In genomic region chr2:110679337-110679707, GRCh38 we compare ENCODE assay signal across 8 cellular contexts. TPM values are rescaled to one million over a fixed set of nuclear protein-coding genes. Genes with fewer than 3 reads are reported as not detected.
DNase-seq lines count a peak whose midpoint lies in the region; ATAC-seq, FAIRE-seq and TF ChIP-seq lines count a peak whose summit lies in the region.

No MANE protein-coding gene starts in this region.

- no peak for FAIRE-seq in keratinocyte (lab: Jason Lieb, UNC)

- H3K9me3 ChIP-seq in AG04450 (ENCODE audit: control insufficient read depth, insufficient read depth, low read length) (no peaks in the 10 kb centered on the region; the same call in 1 of the 2 replicates), GM23248 (ENCODE audit: low read depth) (no peaks in the 10 kb centered on the region), keratinocyte (ENCODE audit: control insufficient read depth, low read depth, low read length) (no peaks in the 10 kb centered on the region)

- CTCF ChIA-PET in AG04450 (lab: Charles Lee), result interaction anchor here (0.6 to 1.8 kb wide), 2 partner anchors 40 to 76 kb away, joined by 8 to 14 read pairs; no protein-coding TSS in a partner anchor

- in situ Hi-C loops in GM23248 (cut with MboI), result no loop called here

- H3K4me1 ChIP-seq in GM23248 (ENCODE audit: insufficient read depth), result peaks cover 26% of the 10 kb centered on the region
- peaks cover 26% of the 10 kb centered on the region for H3K4me1 ChIP-seq in keratinocyte (ENCODE audit: control insufficient read depth, extremely low read depth, insufficient read depth, low read length)

- POLR2A ChIA-PET in AG04450 (lab: Yijun Ruan, JAX), result interaction anchor here (0.7 kb wide), 1 partner anchor 8 kb away, joined by 3 read pairs; no protein-coding TSS in a partner anchor

- H3K27me3 ChIP-seq in AG04450 (ENCODE audit: control insufficient read depth, insufficient read depth, low read length), result peaks cover 27% of the 10 kb centered on the region
- 0 out of 2 replicates have a peak, but pooled peaks cover 6% of the 10 kb centered on the region for H3K27me3 ChIP-seq in GM23248 (replicated peaks; ENCODE audit: insufficient read depth)
- no peaks in the 10 kb centered on the region for H3K27me3 ChIP-seq in keratinocyte (ENCODE audit: control insufficient read depth, extremely low read depth, insufficient read depth, low read length)

- H3K79me2 ChIP-seq in GM23248 (ENCODE audit: insufficient read depth) (peaks cover 35% of the 10 kb centered on the region), keratinocyte (ENCODE audit: control insufficient read depth, insufficient read depth, low read length) (peaks cover 26% of the 10 kb centered on the region)

- no peak overlapping the region for H3K27ac ChIP-seq in AG04450 (ENCODE audit: low read depth, low read length)
- peak overlapping the region; percentile 70; the same call in 1 of the 2 replicates for H3K27ac ChIP-seq in GM23248
- peak overlapping the region; percentile 90 for H3K27ac ChIP-seq in VCaP
- no peak overlapping the region for H3K27ac ChIP-seq in keratinocyte (ENCODE audit: control insufficient read depth, insufficient read depth, low read length)

- DNase-seq in AG04450 (ENCODE audit: low read depth, low spot score) (no peak), GM23248 (peak; percentile 27), keratinocyte (ENCODE audit: low read depth, low spot score) (no peak), T1000 (lab: John Stamatoyannopoulos, UW) (no peak)

- no peaks in the 10 kb centered on the region for H3K9me1 ChIP-seq in keratinocyte (ENCODE audit: control insufficient read depth, extremely low read depth, insufficient read depth, low read length)

- peak overlapping the region; percentile 93 for H3K4me2 ChIP-seq in GM23248 (ENCODE audit: unreplicated experiment)
- H3K4me2 ChIP-seq in keratinocyte (ENCODE audit: control insufficient read depth, extremely low read depth, insufficient read depth, low read depth, low read length), result peak overlapping the region; percentile 91

- H3K4me3 ChIP-seq in AG04450 (ENCODE audit: low read depth, low read length) (peak overlapping the region; percentile 21), GM23248 (peak overlapping the region; percentile 88), keratinocyte (ENCODE audit: control insufficient read depth in 2 of 3, extremely low read depth in 1 of 3, insufficient read depth in 2 of 3, low read depth in 1 of 3, low read length in 3 of 3) (peak overlapping the region in 1 of 3 experiments; percentile 86)

- no peaks in the 10 kb centered on the region for H3K36me3 ChIP-seq in GM23248 (ENCODE audit: low read depth)
- H3K36me3 ChIP-seq in keratinocyte (ENCODE audit: control insufficient read depth in 2 of 2, extremely low read depth in 1 of 2, insufficient read depth in 2 of 2, low read length in 2 of 2), result no peaks in the 10 kb centered on the region

- WGBS in GM23248 (ENCODE audit: low coverage in 1 of 2, low lambda C conversion rate in 2 of 2, missing lambda C conversion rate in 2 of 2), 2 experiments, result 31 to 39% methylated on average over 9 of the region's 9 CpGs

- dilution Hi-C loops in keratinocyte (cut with MboI; ENCODE audit: extremely low pct_ligation_motif_present, low sequenced_read_pairs), result no loop called here

- H3K9ac ChIP-seq in GM23248, result peak overlapping the region; percentile 85; the same call in 1 of the 2 replicates
- peak overlapping the region; percentile 84 for H3K9ac ChIP-seq in keratinocyte (ENCODE audit: control insufficient read depth, extremely low read depth, insufficient read depth, low read length)

- no peak for TF ChIP-seq CTCF in AG04450 (IDR thresholded peaks at IDR 0.05; ENCODE audit: low read depth, low read length)
- TF ChIP-seq CTCF in VCaP (conservative IDR thresholded peaks at IDR 0.05), result 0 out of 2 replicates have a peak, but pooled peaks have one; percentile 14
- no peak for TF ChIP-seq CTCF in keratinocyte (optimal IDR thresholded peaks at IDR 0.05 in 1 of 3, IDR thresholded peaks at IDR 0.05 in 1 of 3, conservative IDR thresholded peaks at IDR 0.05 in 1 of 3; ENCODE audit: extremely low read depth in 1 of 3, insufficient read depth in 2 of 3, low read length in 3 of 3)

- no peak for ATAC-seq in GM19397 (IDR thresholded peaks at IDR 0.05; ENCODE audit: unreplicated experiment)
- no peak for ATAC-seq in HG02884 (IDR thresholded peaks at IDR 0.05; ENCODE audit: unreplicated experiment)
- ATAC-seq in HG03135 (IDR thresholded peaks at IDR 0.05; ENCODE audit: unreplicated experiment), result no peak

- 0 out of 2 replicates have a peak, but pooled peaks cover 9% of the 10 kb centered on the region for H3F3A ChIP-seq in GM23248 (ENCODE audit: insufficient read depth)

- peak overlapping the region; percentile 99 for H2AFZ ChIP-seq in GM23248
- H2AFZ ChIP-seq in keratinocyte (ENCODE audit: control insufficient read depth, low read length), result no peak overlapping the region

- no peaks in the 10 kb centered on the region for H3K9me2 ChIP-seq in GM23248 (ENCODE audit: insufficient read depth)

- H4K20me1 ChIP-seq in GM23248 (ENCODE audit: insufficient read depth) (no peaks in the 10 kb centered on the region), keratinocyte (ENCODE audit: control insufficient read depth, extremely low read depth, insufficient read depth, low read length) (no peaks in the 10 kb centered on the region)

RNA-seq across cellular contexts. Expression of gene BUB1, which starts 1.5 kb away (rescaled TPM):
- polyA plus RNA-seq in AG04450 (2011; rRNA removed), result 9.1 and 14.1 TPM in 2 replicates
- 14.7 and 17.4 TPM in 2 replicates for polyA minus RNA-seq in AG04450 (2011; rRNA and poly(A)+ RNA removed)
- total RNA-seq in GM23248 (2014; rRNA removed; shearing (Covaris generic)), result 16.3 and 21.3 TPM in 2 replicates
- polyA plus RNA-seq in GM23248 (2016; fragmentation: Nextera tagmentation; extraction: Ambion mirVana), result 13.0 and 14.0 TPM in 2 replicates
- 3.8 to 24.7 TPM (median 16.4 TPM) in 3 replicates for polyA plus RNA-seq in keratinocyte
- polyA plus RNA-seq in keratinocyte (2011; ENCODE audit: low read depth), result not detected
- polyA plus RNA-seq in keratinocyte (2011; cell fraction: cytosol; rRNA removed), result 3.9 and 7.1 TPM in 2 replicates
- polyA plus RNA-seq in keratinocyte (2011; cell fraction: nucleus; rRNA removed), result 6.1 and 7.2 TPM in 2 replicates
- polyA plus RNA-seq in keratinocyte (2012; ENCODE audit: low replicate concordance), result 0.32 and 12.7 TPM in 2 replicates
- 6.1 to 23.5 TPM (median 10.5 TPM) in 3 replicates for polyA minus RNA-seq in keratinocyte
- polyA minus RNA-seq in keratinocyte (2011; cell fraction: cytosol; rRNA and poly(A)+ RNA removed), result 4.6 TPM
- polyA minus RNA-seq in keratinocyte (2011; cell fraction: nucleus; rRNA and poly(A)+ RNA removed), result 5.9 and 8.5 TPM in 2 replicates

RNA-seq across cellular contexts. Expression of gene ACOXL, which starts 53.1 kb away (rescaled TPM):
- polyA plus RNA-seq in AG04450 (2011; rRNA removed) (not detected in 2 replicates), GM23248 (2016; fragmentation: Nextera tagmentation; extraction: Ambion mirVana) (not detected in 2 replicates), keratinocyte (0.04 to 0.16 TPM (median 0.15 TPM) in 3 replicates)
- polyA minus RNA-seq in AG04450 (2011; rRNA and poly(A)+ RNA removed), result not detected in 2 replicates
- total RNA-seq in GM23248 (2014; rRNA removed; shearing (Covaris generic)), result not detected in 2 replicates
- not detected for polyA plus RNA-seq in keratinocyte (2011; ENCODE audit: low read depth)
- 0.06 TPM in 2 replicates for polyA plus RNA-seq in keratinocyte (2011; cell fraction: cytosol; rRNA removed)
- polyA plus RNA-seq in keratinocyte (2011; cell fraction: nucleus; rRNA removed), result 0.14 and 0.39 TPM in 2 replicates
- 0.17 and 0.25 TPM in 2 replicates for polyA plus RNA-seq in keratinocyte (2012; ENCODE audit: low replicate concordance)
- polyA minus RNA-seq in keratinocyte, result 0.54 TPM in 1 of 3 replicates, not detected in the others
- not detected for polyA minus RNA-seq in keratinocyte (2011; cell fraction: cytosol; rRNA and poly(A)+ RNA removed)
- polyA minus RNA-seq in keratinocyte (2011; cell fraction: nucleus; rRNA and poly(A)+ RNA removed), result 0.32 and 0.47 TPM in 2 replicates

Comparison
In these comparisons a context has a peak if more than half of its experiments do, and no peak if none do; other contexts are left out.
1. H3K27ac ChIP-seq: peak in GM23248 (single experiment) and VCaP (single experiment); none in AG04450 (single experiment) and keratinocyte (single experiment).